ENCODE assay signal across 21 cellular contexts in genomic region chr2:46831037-46831868, GRCh38.
DNase-seq lines count a peak whose midpoint lies in the region; ATAC-seq and TF ChIP-seq lines count a peak whose summit lies in the region.
"Had no signal": no experiment of that assay in that cellular context is flagged by ENCODE, and none has a peak within 500 bp of the region (broad histone marks: within the 10 kb centered on the region; RNA-seq: fewer than 3 reads in every experiment).

No MANE protein-coding gene starts in this region.

- intact Hi-C loops in uterus (cut with DNase I; ENCODE audit: low total_unique reads): no loop called here

- no peak for TF ChIP-seq POLR2A in uterus (IDR thresholded peaks at IDR 0.05)

- 57% methylated on average over 5 of the region's 7 CpGs for WGBS in mesenchymal stem cell

- H3K27me3 ChIP-seq in mesenchymal stem cell (ENCODE audit: control insufficient read depth in 1 of 2, insufficient read depth in 1 of 2, low read length in 2 of 2) (no peaks in the 10 kb centered on the region), uterus (no peaks in the 10 kb centered on the region)
- H3K27me3 ChIP-seq: cardiac muscle cell, esophagus squamous epithelium, ovary, testis had no signal

- H2AK5ac ChIP-seq in mesenchymal stem cell (ENCODE audit: low read length, severe bottlenecking): no peak overlapping the region

- H3K9me3 ChIP-seq in mesenchymal stem cell (ENCODE audit: control insufficient read depth, low read length) (peaks cover 9% of the 10 kb centered on the region), uterus (no peaks in the 10 kb centered on the region)
- H3K9me3 ChIP-seq: esophagus squamous epithelium, ovary, testis had no signal

- peak overlapping the region in 1 of 2 experiments; percentile 58 for H3K18ac ChIP-seq in mesenchymal stem cell (ENCODE audit: low read depth in 1 of 2, low read length in 2 of 2)

- no peak overlapping the region for H3K4me2 ChIP-seq in mesenchymal stem cell (ENCODE audit: low read length, poor library complexity, severe bottlenecking)

- H3K79me1 ChIP-seq in mesenchymal stem cell (replicated peaks; ENCODE audit: low read length, poor library complexity, severe bottlenecking): no peaks in the 10 kb centered on the region

- no peak overlapping the region for H4K91ac ChIP-seq in mesenchymal stem cell (ENCODE audit: low read length)

- no peak for ATAC-seq in GM21526 (IDR thresholded peaks at IDR 0.05; ENCODE audit: low FRiP score, unreplicated experiment)
- ATAC-seq: activated T-cell treated with anti-CD3 and anti-CD28 coated beads, Interleukin-2, amount 50 U/mL, for 72 hours; HCT116 had no signal

- H3K4ac ChIP-seq in mesenchymal stem cell (ENCODE audit: low read depth in 1 of 2, low read length in 2 of 2): no peak overlapping the region

- H3K27ac ChIP-seq in mesenchymal stem cell (ENCODE audit: low read length, poor library complexity, severe bottlenecking) (no peak overlapping the region), uterus (peak overlapping the region; percentile 73 to 74)
- H3K27ac ChIP-seq: cardiac muscle cell, ovary, RWPE1, testis, VCaP had no signal

- H3K23ac ChIP-seq in mesenchymal stem cell (ENCODE audit: low read length in 2 of 2): no peak overlapping the region

- H2AFZ ChIP-seq in mesenchymal stem cell (ENCODE audit: low read depth, low read length): no peak overlapping the region

- TF ChIP-seq CTCF in cardiac fibroblast (IDR thresholded peaks at IDR 0.05; ENCODE audit: low read depth, low read length): no peak
- no peak for TF ChIP-seq CTCF in uterus (IDR thresholded peaks at IDR 0.05)

- no peak overlapping the region for H2BK5ac ChIP-seq in mesenchymal stem cell (ENCODE audit: low read depth, low read length, poor library complexity, severe bottlenecking)

- H3K36me3 ChIP-seq in mesenchymal stem cell (ENCODE audit: control insufficient read depth in 1 of 2, insufficient read depth in 2 of 2, low read depth in 1 of 2, low read length in 2 of 2): no peaks in the 10 kb centered on the region
- H3K36me3 ChIP-seq in uterus: no peaks in the 10 kb centered on the region
- H3K36me3 ChIP-seq: cardiac muscle cell, esophagus squamous epithelium, ovary had no signal

- peaks cover 24% of the 10 kb centered on the region for H3K4me1 ChIP-seq in mesenchymal stem cell (ENCODE audit: control insufficient read depth, insufficient read depth, low read depth, low read length)
- no peaks in the 10 kb centered on the region for H3K4me1 ChIP-seq in uterus
- H3K4me1 ChIP-seq: esophagus squamous epithelium had no signal

- peak overlapping the region; percentile 85 for H2BK15ac ChIP-seq in mesenchymal stem cell (ENCODE audit: low read depth, poor library complexity, severe bottlenecking)

- no peak overlapping the region for H2BK120ac ChIP-seq in mesenchymal stem cell (ENCODE audit: low read depth, low read length)

- no peak overlapping the region for H2BK12ac ChIP-seq in mesenchymal stem cell (ENCODE audit: low read length in 2 of 2)

- H3K4me3 ChIP-seq in cardiac fibroblast (replicated peaks in 1 of 2; ENCODE audit: low read depth in 2 of 2, low read length in 2 of 2) (no peak overlapping the region), mesenchymal stem cell (ENCODE audit: insufficient read depth in 1 of 2, low read depth in 1 of 2, low read length in 2 of 2) (no peak overlapping the region), uterus (no peak overlapping the region)
- H3K4me3 ChIP-seq: cardiac muscle cell, esophagus squamous epithelium, ovary, testis had no signal

- DNase-seq in GM04504 (ENCODE audit: low read depth) (peak; percentile 91), cardiac fibroblast (ENCODE audit: low read depth in 2 of 2) (peak; percentile 61 to 78), mesenchymal stem cell (peak; percentile 73), uterus (peak in 1 of 2 donors; percentile 31), inferior parietal cortex (ENCODE audit: extremely low spot score) (no peak), DMS79 (lab: John Stamatoyannopoulos, UW) (no peak)
- DNase-seq: activated CD4-positive, alpha-beta T cell treated with anti-CD3 and anti-CD28 coated beads, Interleukin-2, amount 50 U/mL, for 4 hours; activated T-cell treated with anti-CD3 and anti-CD28 coated beads, Interleukin-2, amount 50 U/mL, for 72 hours; CD4-positive, CD25-positive, alpha-beta regulatory T cell; effector CD8-positive, alpha-beta T cell; esophagus squamous epithelium; Karpas-422; NCI-H1417; ovary; stimulated activated CD4-positive, alpha-beta T cell treated with anti-CD3 and anti-CD28 coated beads, Interleukin-4, amount 100 ng/mL, for 1 hour had no signal

- H3K9ac ChIP-seq in mesenchymal stem cell (ENCODE audit: low read length): peak overlapping the region; percentile 76

- H4K8ac ChIP-seq in mesenchymal stem cell (ENCODE audit: low read length): peak overlapping the region; percentile 39

- H3K14ac ChIP-seq in mesenchymal stem cell (ENCODE audit: low read length in 2 of 2): no peak overlapping the region

Comparison
In these comparisons a context has a peak if more than half of its experiments do, and no peak if none do; other contexts are left out.
1. DNase-seq: peak in GM04504 (single experiment), cardiac fibroblast (2 of 2) and mesenchymal stem cell (single experiment); none in inferior parietal cortex (single experiment) and DMS79 (single experiment).